1 cellular context compared by ENCODE assay signal in genomic region chr4:48360285-48360965, GRCh38.
TF ChIP-seq lines count a peak whose summit lies in the region.

No MANE protein-coding gene starts in this region.

TF ChIP-seq in SK-N-SH, 30 proteins besides CTCF, POLR2A, EP300 and RAD21 (continued from another document):
- TF ChIP-seq REST (IDR thresholded peaks at IDR 0.05; ENCODE audit: low read depth, low read length) = no peak
